ENCODE assay signal across 12 cellular contexts in genomic region chr17:59093702-59094231, GRCh38. TPM values are rescaled to one million over a fixed set of nuclear protein-coding genes. Genes with fewer than 3 reads are reported as not detected.
DNase-seq lines count a peak whose midpoint lies in the region; ATAC-seq and TF ChIP-seq lines count a peak whose summit lies in the region.
"Had no signal": no experiment of that assay in that cellular context is flagged by ENCODE, and none has a peak within 500 bp of the region (broad histone marks: within the 10 kb centered on the region; RNA-seq: fewer than 3 reads in every experiment).

No MANE protein-coding gene starts in this region.

- TF ChIP-seq CTCF in mucosa of descending colon (IDR thresholded peaks at IDR 0.05): no peak

- H3K4me3 ChIP-seq in MG63 (no peak overlapping the region), mucosa of descending colon (no peak overlapping the region)

- H3K36me3 ChIP-seq in MG63 (peaks cover 24% of the 10 kb centered on the region), mucosa of descending colon (ENCODE audit: low read depth) (no peaks in the 10 kb centered on the region)

- no peaks in the 10 kb centered on the region for H3K27me3 ChIP-seq in MG63

- ATAC-seq in mucosa of descending colon (peak; percentile 74), GM18517 (IDR thresholded peaks at IDR 0.05; ENCODE audit: unreplicated experiment) (no peak), HG03432 (IDR thresholded peaks at IDR 0.05; ENCODE audit: unreplicated experiment) (no peak), GM19463 (IDR thresholded peaks at IDR 0.05; ENCODE audit: unreplicated experiment) (no peak)
- ATAC-seq: activated CD8-positive, alpha-beta T cell treated with anti-CD3 and anti-CD28 coated beads, Interleukin-2, amount 10 ng/mL, durations not matched to agents 7 days and 5 days had no signal

- peaks cover 15% of the 10 kb centered on the region for H3K4me1 ChIP-seq in mucosa of descending colon (ENCODE audit: low read depth)

- peak; percentile 73 for DNase-seq in AG08395 (ENCODE audit: low spot score)
- DNase-seq in MG63: peak; percentile 91
- peak; percentile 88 for DNase-seq in dedifferentiated amniotic fluid mesenchymal stem cell (ENCODE audit: extremely low spot score)
- peak in 2 of 3 donors; percentile 36 to 38 for DNase-seq in mucosa of descending colon
- no peak for DNase-seq in NCI-H1436 treated with DMSO at 0.1 percent for 48 hours (lab: John Stamatoyannopoulos, UW)
- DNase-seq: activated CD8-positive, alpha-beta T cell treated with anti-CD3 and anti-CD28 coated beads, Interleukin-2, amount 10 ng/mL, durations not matched to agents 7 days and 5 days; DMS79; NCI-H1694; stimulated activated CD4-positive, alpha-beta T cell treated with anti-CD3 and anti-CD28 coated beads, Interleukin-1b, Interleukin-23, amount 100 ng/mL, for 48 hours had no signal

- H3K9me3 ChIP-seq in MG63 (peaks cover 4% of the 10 kb centered on the region; the same call in 1 of the 2 replicates), mucosa of descending colon (no peaks in the 10 kb centered on the region)

- intact Hi-C loops in mucosa of descending colon (cut with DNase I, micrococcal nuclease): no loop called here

RNA-seq across cellular contexts. Expression of gene TRIM37, which starts 12.9 kb away (rescaled TPM):
- total RNA-seq in MG63 (2014; rRNA removed; shearing (Covaris generic); ENCODE audit: low replicate concordance): 9.1 and 10.6 TPM in 2 replicates
- total RNA-seq in mucosa of descending colon: 10 to 100 TPM; 11.4 to 24.6 (median 14.5) TPM
